18 cellular contexts compared by ENCODE assay signal in the genomic region with DNA sequence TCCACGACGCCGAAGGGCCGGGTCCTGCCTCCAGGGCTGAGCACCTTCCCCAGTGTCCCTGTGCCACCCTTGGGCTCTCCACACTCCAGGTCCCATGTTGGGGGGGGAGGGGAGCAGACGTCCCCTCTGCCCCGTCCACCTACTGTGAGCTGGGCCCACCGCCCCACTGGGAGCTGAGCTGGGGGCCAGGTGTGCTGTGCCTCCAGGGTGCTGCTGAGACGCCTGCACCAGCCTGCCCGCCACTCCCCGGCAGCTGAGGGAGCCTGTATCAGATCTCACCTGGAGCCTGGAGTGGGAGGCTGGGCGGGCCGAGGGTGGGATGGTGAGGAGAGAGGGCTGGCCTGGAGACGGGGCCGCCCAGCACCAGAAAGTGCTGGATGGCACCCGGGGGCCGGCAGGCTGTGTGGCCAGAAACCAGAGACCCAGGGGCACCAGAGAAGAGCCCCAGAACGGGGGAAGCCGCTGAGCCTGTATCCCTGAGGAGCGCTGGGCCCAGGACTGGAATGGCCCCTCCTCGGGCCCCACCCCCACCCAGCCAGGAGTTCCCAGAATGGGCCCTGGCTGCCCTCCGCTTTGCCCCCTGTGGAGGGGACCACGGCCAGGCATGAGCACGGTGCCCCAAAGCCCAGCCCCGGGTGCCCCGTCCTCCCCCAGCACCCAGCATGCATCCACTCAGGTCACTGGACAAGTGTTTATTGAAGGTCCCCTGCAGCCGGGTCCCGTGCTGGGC. TPM values are rescaled to one million over a fixed set of nuclear protein-coding genes. Genes with fewer than 3 reads are reported as not detected.
DNase-seq lines count a peak whose midpoint lies in the region; ATAC-seq and TF ChIP-seq lines count a peak whose summit lies in the region.
"Had no signal": no experiment of that assay in that cellular context is flagged by ENCODE, and none has a peak within 500 bp of the region (broad histone marks: within the 10 kb centered on the region; RNA-seq: fewer than 3 reads in every experiment).

No MANE protein-coding gene starts in this region.

- ATAC-seq in central memory CD8-positive, alpha-beta T cell (replicated peaks; ENCODE audit: extremely low read depth, poor library complexity, severe bottlenecking): no peak
- ATAC-seq in HG03432 (IDR thresholded peaks at IDR 0.05; ENCODE audit: unreplicated experiment) (no peak), GM19328 (IDR thresholded peaks at IDR 0.05; ENCODE audit: unreplicated experiment) (no peak)

- intact Hi-C loops in activated CD4-positive, alpha-beta memory T cell treated with anti-CD3 and anti-CD28 coated beads for 36 hours (cut with micrococcal nuclease): loop anchor here (10.0 kb wide), 1 partner anchor 168 kb away; no protein-coding TSS in a partner anchor

- H3K27ac Mint-ChIP-seq in activated CD4-positive, alpha-beta memory T cell treated with anti-CD3 and anti-CD28 coated beads for 36 hours: no peak overlapping the region
- H3K27ac Mint-ChIP-seq in activated CD4-positive, alpha-beta memory T cell treated with anti-CD3 and anti-CD28 coated beads, Interleukin-2, amount 10 ng/mL, durations not matched to agents 7 days and 5 days: no peak overlapping the region
- H3K27ac Mint-ChIP-seq in central memory CD8-positive, alpha-beta T cell (ENCODE audit: low read depth): peak overlapping the region; percentile 44
- H3K27ac Mint-ChIP-seq in mesothelial cell of epicardium: no peak overlapping the region
- H3K27ac Mint-ChIP-seq: progenitor cell of endocrine pancreas had no signal

- TF ChIP-seq CTCF in mesothelial cell of epicardium (IDR thresholded peaks at IDR 0.05; ENCODE audit: unreplicated experiment): no peak

- POLR2A ChIA-PET in activated CD4-positive, alpha-beta memory T cell treated with anti-CD3 and anti-CD28 coated beads for 36 hours (lab: Charles Lee): interaction anchor here (8.3 kb wide), 1 partner anchor 14 kb away, joined by 107 read pairs; no protein-coding TSS in a partner anchor
- POLR2A ChIA-PET in activated CD4-positive, alpha-beta memory T cell treated with anti-CD3 and anti-CD28 coated beads, Interleukin-2, amount 10 ng/mL, durations not matched to agents 7 days and 5 days (lab: Charles Lee): no interaction called here

- peaks cover 23% of the 10 kb centered on the region for H3K36me3 Mint-ChIP-seq in activated CD4-positive, alpha-beta memory T cell treated with anti-CD3 and anti-CD28 coated beads for 36 hours
- no peaks in the 10 kb centered on the region for H3K36me3 Mint-ChIP-seq in activated CD4-positive, alpha-beta memory T cell treated with anti-CD3 and anti-CD28 coated beads, Interleukin-2, amount 10 ng/mL, durations not matched to agents 7 days and 5 days (ENCODE audit: low read depth)
- H3K36me3 Mint-ChIP-seq in central memory CD8-positive, alpha-beta T cell (ENCODE audit: insufficient read depth): no peaks in the 10 kb centered on the region
- H3K36me3 Mint-ChIP-seq in mesothelial cell of epicardium: no peaks in the 10 kb centered on the region

- H3K27me3 Mint-ChIP-seq in activated CD4-positive, alpha-beta memory T cell treated with anti-CD3 and anti-CD28 coated beads for 36 hours: no peaks in the 10 kb centered on the region
- no peaks in the 10 kb centered on the region for H3K27me3 Mint-ChIP-seq in activated CD4-positive, alpha-beta memory T cell treated with anti-CD3 and anti-CD28 coated beads, Interleukin-2, amount 10 ng/mL, durations not matched to agents 7 days and 5 days
- no peaks in the 10 kb centered on the region for H3K27me3 Mint-ChIP-seq in central memory CD8-positive, alpha-beta T cell
- peaks cover 28% of the 10 kb centered on the region for H3K27me3 Mint-ChIP-seq in mesothelial cell of epicardium (ENCODE audit: low read depth)

- peak; percentile 14 for DNase-seq in activated CD4-positive, alpha-beta memory T cell treated with anti-CD3 and anti-CD28 coated beads for 36 hours
- no peak for DNase-seq in activated CD4-positive, alpha-beta memory T cell treated with anti-CD3 and anti-CD28 coated beads, Interleukin-2, amount 10 ng/mL, durations not matched to agents 7 days and 5 days
- DNase-seq in D341Med (ENCODE audit: low spot score) (peak; percentile 45), mesothelial cell of epicardium (ENCODE audit: low spot score in 2 of 2, unreplicated experiment in 2 of 2) (peak in 1 of 2 experiments; percentile 21), activated gamma-delta T cell treated with Interleukin-2 at 50 U/mL for 16 hours (no peak)
- no peak for DNase-seq in central memory CD8-positive, alpha-beta T cell (ENCODE audit: low spot score in 2 of 2)
- DNase-seq: activated CD4-positive, CD25-positive, alpha-beta regulatory T cell; Caco-2; kidney glomerular epithelial cell; NCI-H1694; thyroid gland had no signal

- H3K4me3 Mint-ChIP-seq in activated CD4-positive, alpha-beta memory T cell treated with anti-CD3 and anti-CD28 coated beads for 36 hours: no peak overlapping the region
- H3K4me3 Mint-ChIP-seq in activated CD4-positive, alpha-beta memory T cell treated with anti-CD3 and anti-CD28 coated beads, Interleukin-2, amount 10 ng/mL, durations not matched to agents 7 days and 5 days: no peak overlapping the region
- H3K4me3 Mint-ChIP-seq in central memory CD8-positive, alpha-beta T cell: no peak overlapping the region
- peak overlapping the region; percentile 24 for H3K4me3 Mint-ChIP-seq in mesothelial cell of epicardium

- peaks cover 20% of the 10 kb centered on the region for H3K4me1 Mint-ChIP-seq in activated CD4-positive, alpha-beta memory T cell treated with anti-CD3 and anti-CD28 coated beads for 36 hours (ENCODE audit: low read depth)
- H3K4me1 Mint-ChIP-seq in activated CD4-positive, alpha-beta memory T cell treated with anti-CD3 and anti-CD28 coated beads, Interleukin-2, amount 10 ng/mL, durations not matched to agents 7 days and 5 days: peaks cover 26% of the 10 kb centered on the region
- H3K4me1 Mint-ChIP-seq in central memory CD8-positive, alpha-beta T cell: peaks cover 8% of the 10 kb centered on the region
- peaks cover 4% of the 10 kb centered on the region for H3K4me1 Mint-ChIP-seq in mesothelial cell of epicardium

- H3K9me3 Mint-ChIP-seq in activated CD4-positive, alpha-beta memory T cell treated with anti-CD3 and anti-CD28 coated beads for 36 hours: no peaks in the 10 kb centered on the region
- no peaks in the 10 kb centered on the region for H3K9me3 Mint-ChIP-seq in activated CD4-positive, alpha-beta memory T cell treated with anti-CD3 and anti-CD28 coated beads, Interleukin-2, amount 10 ng/mL, durations not matched to agents 7 days and 5 days
- no peaks in the 10 kb centered on the region for H3K9me3 Mint-ChIP-seq in central memory CD8-positive, alpha-beta T cell
- H3K9me3 Mint-ChIP-seq in mesothelial cell of epicardium: no peaks in the 10 kb centered on the region

- CTCF ChIA-PET in activated CD4-positive, alpha-beta memory T cell treated with anti-CD3 and anti-CD28 coated beads for 36 hours (lab: Charles Lee): no interaction called here
- CTCF ChIA-PET in activated CD4-positive, alpha-beta memory T cell treated with anti-CD3 and anti-CD28 coated beads, Interleukin-2, amount 10 ng/mL, durations not matched to agents 7 days and 5 days (lab: Charles Lee): no interaction called here

RNA-seq across cellular contexts. Expression of a gene that starts 3.4 kb away (rescaled TPM):
- total RNA-seq in activated CD4-positive, alpha-beta memory T cell treated with anti-CD3 and anti-CD28 coated beads for 36 hours: 100 to 1,000 TPM; 375 to 387 TPM
- total RNA-seq in activated CD4-positive, alpha-beta memory T cell treated with anti-CD3 and anti-CD28 coated beads, Interleukin-2, amount 10 ng/mL, durations not matched to agents 7 days and 5 days: 100 to 1,000 TPM; 115 to 116 TPM
- total RNA-seq in mesothelial cell of epicardium: 0.51 to 1.2 TPM (median 0.93 TPM) in 3 replicates
- total RNA-seq: Caco-2, G401, RPMI7951 had no signal

RNA-seq across cellular contexts. Expression of a gene that starts 11.0 kb away (rescaled TPM):
- 1,000 to 10,000 TPM; 1,003 to 1,005 TPM for total RNA-seq in activated CD4-positive, alpha-beta memory T cell treated with anti-CD3 and anti-CD28 coated beads for 36 hours
- 100 to 1,000 TPM; 237 to 243 TPM for total RNA-seq in activated CD4-positive, alpha-beta memory T cell treated with anti-CD3 and anti-CD28 coated beads, Interleukin-2, amount 10 ng/mL, durations not matched to agents 7 days and 5 days
- 0.18 to 0.34 TPM (median 0.29 TPM) in 3 replicates for total RNA-seq in mesothelial cell of epicardium
- total RNA-seq: Caco-2, G401, RPMI7951 had no signal

RNA-seq across cellular contexts. Expression of a gene that starts 28.8 kb away (rescaled TPM):
- total RNA-seq in activated CD4-positive, alpha-beta memory T cell treated with anti-CD3 and anti-CD28 coated beads for 36 hours: 100 to 1,000 TPM; 302 to 305 TPM
- total RNA-seq in activated CD4-positive, alpha-beta memory T cell treated with anti-CD3 and anti-CD28 coated beads, Interleukin-2, amount 10 ng/mL, durations not matched to agents 7 days and 5 days: 100 to 1,000 TPM; 181 TPM
- 103 to 110 TPM (median 108 TPM) in 3 replicates for total RNA-seq in mesothelial cell of epicardium

RNA-seq across cellular contexts. Expression of a gene that starts 29.0 kb away (rescaled TPM):
- 10 to 100 TPM; 14.6 to 15.5 TPM for total RNA-seq in activated CD4-positive, alpha-beta memory T cell treated with anti-CD3 and anti-CD28 coated beads for 36 hours
- total RNA-seq in activated CD4-positive, alpha-beta memory T cell treated with anti-CD3 and anti-CD28 coated beads, Interleukin-2, amount 10 ng/mL, durations not matched to agents 7 days and 5 days: 10 to 100 TPM; 13.3 to 14.4 TPM
- total RNA-seq in mesothelial cell of epicardium: 32.1 to 34.1 TPM (median 33.4 TPM) in 3 replicates

RNA-seq across cellular contexts. Expression of a gene that starts 29.3 kb away (rescaled TPM):
- not detected for total RNA-seq in activated CD4-positive, alpha-beta memory T cell treated with anti-CD3 and anti-CD28 coated beads for 36 hours
- total RNA-seq in activated CD4-positive, alpha-beta memory T cell treated with anti-CD3 and anti-CD28 coated beads, Interleukin-2, amount 10 ng/mL, durations not matched to agents 7 days and 5 days: not detected
- total RNA-seq in mesothelial cell of epicardium: 0.32 to 0.47 TPM in 2 of 3 replicates, not detected in the other
- total RNA-seq: astrocyte, dermis microvascular lymphatic vessel endothelial cell, G401, RPMI7951 had no signal

Comparison
In these comparisons a context has a peak if more than half of its experiments do, and no peak if none do; other contexts are left out.
1. DNase-seq: peak in activated CD4-positive, alpha-beta memory T cell treated with anti-CD3 and anti-CD28 coated beads for 36 hours (single experiment) and D341Med (single experiment); none in activated CD4-positive, alpha-beta memory T cell treated with anti-CD3 and anti-CD28 coated beads, Interleukin-2, amount 10 ng/mL, durations not matched to agents 7 days and 5 days (single experiment), central memory CD8-positive, alpha-beta T cell (0 of 2) and activated gamma-delta T cell treated with Interleukin-2 at 50 U/mL for 16 hours (single experiment).
2. RNA of a gene that starts 3.4 kb away (total RNA-seq): 375 to 387 TPM in activated CD4-positive, alpha-beta memory T cell treated with anti-CD3 and anti-CD28 coated beads for 36 hours and 115 to 116 TPM in activated CD4-positive, alpha-beta memory T cell treated with anti-CD3 and anti-CD28 coated beads, Interleukin-2, amount 10 ng/mL, durations not matched to agents 7 days and 5 days; 0.51 to 1.2 TPM in mesothelial cell of epicardium; every median in the first group is over 10 times any median in the second.
3. RNA of a gene that starts 11.0 kb away (total RNA-seq): 1,003 to 1,005 TPM in activated CD4-positive, alpha-beta memory T cell treated with anti-CD3 and anti-CD28 coated beads for 36 hours and 237 to 243 TPM in activated CD4-positive, alpha-beta memory T cell treated with anti-CD3 and anti-CD28 coated beads, Interleukin-2, amount 10 ng/mL, durations not matched to agents 7 days and 5 days; 0.18 to 0.34 TPM in mesothelial cell of epicardium; every median in the first group is over 100 times any median in the second.